8 cellular contexts compared by ENCODE assay signal in the genomic region with DNA sequence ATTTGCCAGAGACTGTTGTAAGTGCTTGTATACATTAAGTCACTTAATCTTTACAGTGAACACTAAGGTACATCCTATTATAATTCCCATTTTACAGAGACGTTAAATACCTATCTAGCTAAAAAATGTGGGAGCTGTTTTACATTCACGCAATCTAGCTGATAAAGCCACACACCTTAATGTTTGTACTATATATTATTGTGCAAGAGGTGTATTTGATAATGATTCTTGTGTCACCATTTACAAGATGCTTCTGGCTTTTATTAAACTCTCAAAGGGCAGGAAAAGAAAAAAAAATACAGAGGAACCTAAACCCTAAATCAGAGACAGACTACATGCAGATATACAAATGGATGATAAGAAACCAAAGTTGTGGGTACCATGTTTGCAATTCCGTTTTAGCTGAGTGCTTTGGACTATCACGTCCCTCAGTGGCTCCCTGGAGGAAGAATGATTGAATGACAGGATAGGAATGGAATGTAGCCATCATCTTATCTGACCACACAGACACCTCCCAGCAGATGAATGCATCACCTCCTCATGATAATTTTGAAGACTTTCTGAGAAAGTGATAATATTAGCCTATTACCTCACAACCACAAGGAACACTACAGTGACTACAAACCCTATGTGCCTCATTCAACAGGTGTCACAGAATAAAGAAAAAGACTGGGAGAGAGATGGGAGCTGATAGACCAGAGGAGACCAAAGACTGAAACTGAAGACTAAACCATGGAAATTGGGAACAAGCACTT.
DNase-seq lines count a peak whose midpoint lies in the region; ATAC-seq and TF ChIP-seq lines count a peak whose summit lies in the region.

No MANE protein-coding gene starts in this region.

- no peaks in the 10 kb centered on the region for H3K9me3 Mint-ChIP-seq in CD4-positive, alpha-beta T cell
- peaks cover 0 to 1% (median 0%) of the 10 kb centered on the region in 11 donors for H3K9me3 Mint-ChIP-seq in naive thymus-derived CD4-positive, alpha-beta T cell

- no peak for DNase-seq in CD4-positive, alpha-beta T cell
- DNase-seq in LNCaP clone FGC (ENCODE audit: low read depth) (no peak), choroid plexus epithelial cell (ENCODE audit: low read depth) (peak; percentile 67), GM19240 (ENCODE audit: insufficient read length, low spot score) (no peak)
- no peak for DNase-seq in naive thymus-derived CD4-positive, alpha-beta T cell
- no peak for DNase-seq in stimulated activated CD4-positive, alpha-beta T cell treated with anti-CD3 and anti-CD28 coated beads, Interleukin-1b, Interleukin-23, amount 100 ng/mL, for 48 hours
- no peak for DNase-seq in activated CD8-positive, alpha-beta memory T cell treated with anti-CD3 and anti-CD28 coated beads, Interleukin-2, amount 50 U/mL, for 4 hours

- peak overlapping the region; percentile 93 for H3K4me3 Mint-ChIP-seq in CD4-positive, alpha-beta T cell
- H3K4me3 Mint-ChIP-seq in naive thymus-derived CD4-positive, alpha-beta T cell, result peak overlapping the region in 9 of 10 donors; percentile 84 to 97 (median 92)

- POLR2A ChIA-PET in CD4-positive, alpha-beta T cell (lab: Charles Lee), result interaction anchor here (3.2 kb wide), 1 partner anchor 131 kb away, joined by 12 read pairs; no protein-coding TSS in a partner anchor
- POLR2A ChIA-PET in naive thymus-derived CD4-positive, alpha-beta T cell (lab: Charles Lee), result interaction anchor here (0.7 kb wide), 1 partner anchor 48 kb away, joined by 3 read pairs; no protein-coding TSS in a partner anchor

- no peak for ATAC-seq in CD4-positive, alpha-beta T cell (ENCODE audit: poor library complexity)
- no peak for ATAC-seq in naive thymus-derived CD4-positive, alpha-beta T cell
- ATAC-seq in HG03432 (IDR thresholded peaks at IDR 0.05; ENCODE audit: unreplicated experiment), result no peak

- CTCF ChIA-PET in CD4-positive, alpha-beta T cell (lab: Charles Lee), result no interaction called here
- CTCF ChIA-PET in naive thymus-derived CD4-positive, alpha-beta T cell (lab: Charles Lee), result no interaction called here

- H3K27ac ChIP-seq in CD4-positive, alpha-beta T cell (ENCODE audit: low read depth, low read length), result no peak overlapping the region
- no peak overlapping the region for H3K27ac ChIP-seq in naive thymus-derived CD4-positive, alpha-beta T cell (ENCODE audit: low read depth, low read length)

- H3K4me1 ChIP-seq in naive thymus-derived CD4-positive, alpha-beta T cell (ENCODE audit: control insufficient read depth in 2 of 2, insufficient read depth in 2 of 2, low read length in 2 of 2), result peaks cover 5% of the 10 kb centered on the region in 2 donors

- H3K36me3 Mint-ChIP-seq in CD4-positive, alpha-beta T cell (ENCODE audit: low read depth), result no peaks in the 10 kb centered on the region
- no peaks in the 10 kb centered on the region for H3K36me3 Mint-ChIP-seq in naive thymus-derived CD4-positive, alpha-beta T cell

- H3K27me3 Mint-ChIP-seq in CD4-positive, alpha-beta T cell, result no peaks in the 10 kb centered on the region
- peaks cover 0 to 51% (median 0%) of the 10 kb centered on the region in 5 donors for H3K27me3 Mint-ChIP-seq in naive thymus-derived CD4-positive, alpha-beta T cell

- intact Hi-C loops in CD4-positive, alpha-beta T cell (cut with DNase I, micrococcal nuclease), result loop anchor here (1.0 to 10.0 kb wide), 7 partner anchors 132 to 979 kb away; a partner anchor contains a TSS
- intact Hi-C loops in naive thymus-derived CD4-positive, alpha-beta T cell (cut with micrococcal nuclease), result loop anchor here (1.0 to 10.0 kb wide), 12 partner anchors 48 to 1868 kb away; a partner anchor contains a TSS

- H3K27ac Mint-ChIP-seq in CD4-positive, alpha-beta T cell, result peak overlapping the region; percentile 77
- peak overlapping the region in 6 of 9 donors; percentile 76 to 98 (median 94) for H3K27ac Mint-ChIP-seq in naive thymus-derived CD4-positive, alpha-beta T cell

- H3K27me3 ChIP-seq in CD4-positive, alpha-beta T cell (ENCODE audit: control insufficient read depth, insufficient read depth, low read length), result no peaks in the 10 kb centered on the region
- H3K27me3 ChIP-seq in naive thymus-derived CD4-positive, alpha-beta T cell (ENCODE audit: control insufficient read depth in 2 of 2, insufficient read depth in 2 of 2, low read length in 2 of 2), result peaks cover 0 to 3% of the 10 kb centered on the region in 2 donors

- TF ChIP-seq CTCF in CD4-positive, alpha-beta T cell (IDR thresholded peaks at IDR 0.05), result no peak
- TF ChIP-seq CTCF in LNCaP clone FGC (IDR thresholded peaks at IDR 0.05; ENCODE audit: control insufficient read depth, extremely low read depth, insufficient read depth), result no peak
- no peak for TF ChIP-seq CTCF in choroid plexus epithelial cell (conservative IDR thresholded peaks at IDR 0.05; ENCODE audit: low read depth, low read length)

- peaks cover 16% of the 10 kb centered on the region for H3K4me1 Mint-ChIP-seq in CD4-positive, alpha-beta T cell (ENCODE audit: low read depth)
- H3K4me1 Mint-ChIP-seq in naive thymus-derived CD4-positive, alpha-beta T cell, result peaks cover 6 to 23% (median 17%) of the 10 kb centered on the region in 7 donors

- H3K36me3 ChIP-seq in naive thymus-derived CD4-positive, alpha-beta T cell (ENCODE audit: control insufficient read depth in 2 of 3, insufficient read depth in 3 of 3, low read length in 3 of 3), result no peaks in the 10 kb centered on the region

- H3K4me3 ChIP-seq in LNCaP clone FGC (ENCODE audit: low read depth, low read length) (peak overlapping the region; percentile 52; the same call in 1 of the 2 replicates), choroid plexus epithelial cell (ENCODE audit: low read depth, low read length) (peak overlapping the region; percentile 63)
- peak overlapping the region; percentile 86 for H3K4me3 ChIP-seq in naive thymus-derived CD4-positive, alpha-beta T cell (ENCODE audit: low read length)

- no peaks in the 10 kb centered on the region for H3K9me3 ChIP-seq in CD4-positive, alpha-beta T cell (ENCODE audit: control insufficient read depth, low read length)
- H3K9me3 ChIP-seq in naive thymus-derived CD4-positive, alpha-beta T cell (ENCODE audit: control insufficient read depth in 2 of 3, low read length in 3 of 3), result no peaks in the 10 kb centered on the region
